Comparison of ENCODE assay signal across 16 cellular contexts in the genomic region with DNA sequence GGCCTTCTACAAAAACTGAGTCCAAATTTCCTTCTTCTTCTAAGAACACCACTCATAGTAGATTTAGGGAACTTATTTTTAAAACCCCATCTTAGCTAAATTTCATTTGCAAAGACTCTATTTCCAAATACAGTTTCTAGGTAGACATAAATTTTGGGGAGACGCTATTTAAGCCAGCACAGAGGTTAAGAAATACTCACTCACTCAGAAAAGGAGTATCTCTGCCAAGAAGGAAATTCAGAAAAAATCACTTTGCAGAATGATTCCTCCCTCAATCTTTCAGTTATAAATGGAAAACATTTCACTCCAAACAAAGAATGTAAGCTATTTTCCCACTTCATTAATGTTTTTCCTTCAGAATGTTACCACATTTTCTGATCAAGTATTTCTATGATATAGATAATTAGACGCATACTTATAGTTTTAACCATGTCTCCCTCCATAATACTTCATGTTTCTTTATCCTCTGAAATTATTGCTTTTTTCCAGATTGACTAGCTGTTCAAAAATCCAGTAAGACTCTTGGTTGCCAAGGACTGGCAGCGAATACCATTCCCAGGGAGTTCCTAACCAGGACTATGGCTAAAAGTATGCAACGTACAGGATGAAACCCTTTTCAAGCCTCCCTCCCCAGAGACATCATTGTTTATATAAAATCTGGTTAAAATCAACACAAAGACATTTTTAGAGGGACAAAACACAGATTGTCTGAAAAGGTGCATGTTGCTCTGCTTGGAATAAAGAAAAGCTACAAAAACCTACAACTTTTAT.
"Had no signal": no experiment of that assay in that cellular context is flagged by ENCODE, and none has a peak within 500 bp of the region (broad histone marks: within the 10 kb centered on the region; RNA-seq: fewer than 3 reads in every experiment).

No MANE protein-coding gene starts in this region.

- DNase-seq: activated CD4-positive, alpha-beta T cell treated with anti-CD3 and anti-CD28 coated beads for 1 hour; activated CD4-positive, alpha-beta T cell treated with anti-CD3 and anti-CD28 coated beads, Interleukin-2, amount 50 U/mL, for 1 hour; activated CD8-positive, alpha-beta memory T cell treated with anti-CD3 and anti-CD28 coated beads, Interleukin-2, amount 50 U/mL, for 48 hours; activated naive CD4-positive, alpha-beta T cell; activated naive CD8-positive, alpha-beta T cell treated with anti-CD3 and anti-CD28 coated beads for 36 hours; activated T-cell treated with anti-CD3 and anti-CD28 coated beads, Interleukin-2, amount 50 U/mL, for 4 hours; amniotic stem cell; glutamatergic neuron; hippocampal formation; kidney glomerular epithelial cell; left ventricle myocardium inferior; natural killer cell; right cardiac atrium; stimulated activated CD4-positive, alpha-beta T cell treated with anti-CD3 and anti-CD28 coated beads, Interleukin-15, amount 100 ng/mL, for 24 hours; T-helper 9 cell; upper lobe of left lung had no signal
